ENCODE assay signal across 14 cellular contexts in genomic region chr21:33245289-33245918, GRCh38. TPM values are rescaled to one million over a fixed set of nuclear protein-coding genes. Genes with fewer than 3 reads are reported as not detected.
DNase-seq lines count a peak whose midpoint lies in the region; ATAC-seq and TF ChIP-seq lines count a peak whose summit lies in the region.
"Had no signal": no experiment of that assay in that cellular context is flagged by ENCODE, and none has a peak within 500 bp of the region (broad histone marks: within the 10 kb centered on the region; RNA-seq: fewer than 3 reads in every experiment).

No MANE protein-coding gene starts in this region.

- H3K27ac ChIP-seq in DND-41 (ENCODE audit: low read length) = peak overlapping the region; percentile 82
- H3K27ac ChIP-seq in naive thymus-derived CD4-positive, alpha-beta T cell (ENCODE audit: low read depth, low read length) = peak overlapping the region; percentile 18
- H3K27ac ChIP-seq: VCaP had no signal

- no peak for ATAC-seq in DND-41 (ENCODE audit: insufficient read depth, low read depth)
- no peak for ATAC-seq in naive thymus-derived CD4-positive, alpha-beta T cell

- no peaks in the 10 kb centered on the region for H4K20me1 ChIP-seq in DND-41 (ENCODE audit: insufficient read depth, low read length)

- no peaks in the 10 kb centered on the region for H3K27me3 Mint-ChIP-seq in T-helper 2 cell treated with Interferon-gamma antibody and Interleukin-4, amounts not matched to agents 5 μg/mL and 100 μg/mL, for 36 hours (ENCODE audit: low read depth)
- no peaks in the 10 kb centered on the region for H3K27me3 Mint-ChIP-seq in activated naive CD8-positive, alpha-beta T cell treated with anti-CD3 and anti-CD28 coated beads for 36 hours
- no peaks in the 10 kb centered on the region for H3K27me3 Mint-ChIP-seq in naive thymus-derived CD4-positive, alpha-beta T cell

- no peak overlapping the region for H3K4me3 ChIP-seq in DND-41 (ENCODE audit: low read depth in 1 of 2, low read length in 2 of 2)
- H3K4me3 ChIP-seq in naive thymus-derived CD4-positive, alpha-beta T cell (ENCODE audit: low read length) = no peak overlapping the region

- H3K4me1 ChIP-seq in DND-41 (ENCODE audit: insufficient read depth, low read length) = peaks cover 42% of the 10 kb centered on the region
- H3K4me1 ChIP-seq in naive thymus-derived CD4-positive, alpha-beta T cell (ENCODE audit: control insufficient read depth in 2 of 2, insufficient read depth in 2 of 2, low read length in 2 of 2) = peaks cover 26 to 73% of the 10 kb centered on the region in 2 donors

- no peaks in the 10 kb centered on the region for H3K27me3 ChIP-seq in DND-41 (ENCODE audit: insufficient read depth, low read length, poor library complexity)
- no peaks in the 10 kb centered on the region for H3K27me3 ChIP-seq in naive thymus-derived CD4-positive, alpha-beta T cell (ENCODE audit: control insufficient read depth in 2 of 2, insufficient read depth in 2 of 2, low read length in 2 of 2)

- H3K79me2 ChIP-seq in DND-41 (ENCODE audit: insufficient read depth, low read length) = peaks cover 51% of the 10 kb centered on the region

- no peaks in the 10 kb centered on the region for H3K9me3 Mint-ChIP-seq in T-helper 2 cell treated with Interferon-gamma antibody and Interleukin-4, amounts not matched to agents 5 μg/mL and 100 μg/mL, for 36 hours
- peaks cover 7% of the 10 kb centered on the region for H3K9me3 Mint-ChIP-seq in activated naive CD8-positive, alpha-beta T cell treated with anti-CD3 and anti-CD28 coated beads for 36 hours
- no peaks in the 10 kb centered on the region for H3K9me3 Mint-ChIP-seq in naive thymus-derived CD4-positive, alpha-beta T cell

- no peaks in the 10 kb centered on the region for H3K9me3 ChIP-seq in DND-41 (ENCODE audit: insufficient read depth, low read length, severe bottlenecking)
- H3K9me3 ChIP-seq in naive thymus-derived CD4-positive, alpha-beta T cell (ENCODE audit: control insufficient read depth in 2 of 3, low read length in 3 of 3) = no peaks in the 10 kb centered on the region

- H3K4me2 ChIP-seq in DND-41 (ENCODE audit: insufficient read depth, low read length) = no peak overlapping the region

- H3K27ac Mint-ChIP-seq in T-helper 2 cell treated with Interferon-gamma antibody and Interleukin-4, amounts not matched to agents 5 μg/mL and 100 μg/mL, for 36 hours = peak overlapping the region; percentile 92
- H3K27ac Mint-ChIP-seq in activated naive CD8-positive, alpha-beta T cell treated with anti-CD3 and anti-CD28 coated beads for 36 hours = peak overlapping the region; percentile 99
- H3K27ac Mint-ChIP-seq in naive thymus-derived CD4-positive, alpha-beta T cell = peak overlapping the region; percentile 63 to 94 (median 86)

- peaks cover 63% of the 10 kb centered on the region for H3K4me1 Mint-ChIP-seq in T-helper 2 cell treated with Interferon-gamma antibody and Interleukin-4, amounts not matched to agents 5 μg/mL and 100 μg/mL, for 36 hours (ENCODE audit: low read depth)
- peaks cover 86% of the 10 kb centered on the region for H3K4me1 Mint-ChIP-seq in activated naive CD8-positive, alpha-beta T cell treated with anti-CD3 and anti-CD28 coated beads for 36 hours
- H3K4me1 Mint-ChIP-seq in naive thymus-derived CD4-positive, alpha-beta T cell = peaks cover 52 to 92% (median 86%) of the 10 kb centered on the region in 7 donors

- peak overlapping the region; percentile 76 for H3K4me3 Mint-ChIP-seq in T-helper 2 cell treated with Interferon-gamma antibody and Interleukin-4, amounts not matched to agents 5 μg/mL and 100 μg/mL, for 36 hours
- H3K4me3 Mint-ChIP-seq in activated naive CD8-positive, alpha-beta T cell treated with anti-CD3 and anti-CD28 coated beads for 36 hours = no peak overlapping the region
- peak overlapping the region in 9 of 10 donors; percentile 7 to 76 (median 61) for H3K4me3 Mint-ChIP-seq in naive thymus-derived CD4-positive, alpha-beta T cell

- DNase-seq in T-helper 2 cell treated with Interferon-gamma antibody and Interleukin-4, amounts not matched to agents 5 μg/mL and 100 μg/mL, for 36 hours (ENCODE audit: low spot score) = no peak
- DNase-seq in T-helper 2 cell = no peak
- no peak for DNase-seq in DND-41
- DNase-seq in activated naive CD8-positive, alpha-beta T cell treated with anti-CD3 and anti-CD28 coated beads for 36 hours = no peak
- DNase-seq in naive thymus-derived CD4-positive, alpha-beta T cell = no peak
- no peak for DNase-seq in activated effector memory CD4-positive, alpha-beta T cell treated with Interleukin-2 at 50 U/mL for 16 hours
- DNase-seq in AML-193 (lab: John Stamatoyannopoulos, UW) = no peak
- no peak for DNase-seq in putamen (ENCODE audit: low spot score)
- DNase-seq: 8988T; foreskin melanocyte; NCI-H1092; NCI-H82; stimulated activated naive CD4-positive, alpha-beta T cell treated with Interleukin-2 at 50 U/mL for 16 hours had no signal

- H3K9ac ChIP-seq in DND-41 (ENCODE audit: low read depth, low read length) = no peak overlapping the region

- H3K36me3 Mint-ChIP-seq in T-helper 2 cell treated with Interferon-gamma antibody and Interleukin-4, amounts not matched to agents 5 μg/mL and 100 μg/mL, for 36 hours (ENCODE audit: low read depth) = peaks cover 83% of the 10 kb centered on the region
- H3K36me3 Mint-ChIP-seq in activated naive CD8-positive, alpha-beta T cell treated with anti-CD3 and anti-CD28 coated beads for 36 hours = peaks cover 90% of the 10 kb centered on the region
- H3K36me3 Mint-ChIP-seq in naive thymus-derived CD4-positive, alpha-beta T cell = peaks cover 21 to 72% (median 59%) of the 10 kb centered on the region in 5 donors

- intact Hi-C loops in naive thymus-derived CD4-positive, alpha-beta T cell (cut with micrococcal nuclease) = no loop called here

- peaks cover 76% of the 10 kb centered on the region for H3K36me3 ChIP-seq in DND-41 (ENCODE audit: insufficient read depth, low read length)
- H3K36me3 ChIP-seq in naive thymus-derived CD4-positive, alpha-beta T cell (ENCODE audit: control insufficient read depth in 2 of 3, insufficient read depth in 3 of 3, low read length in 3 of 3) = peaks cover 24 to 50% (median 28%) of the 10 kb centered on the region in 3 experiments

- CTCF ChIA-PET in naive thymus-derived CD4-positive, alpha-beta T cell (lab: Charles Lee) = interaction anchor here (1.0 to 1.1 kb wide), 2 partner anchors 15 to 49 kb away, joined by 3 read pairs; partner anchors contain the start of gene IFNAR2

- POLR2A ChIA-PET in naive thymus-derived CD4-positive, alpha-beta T cell (lab: Charles Lee) = interaction anchor here (0.7 to 1.2 kb wide), 3 partner anchors 9 to 79 kb away, joined by 3 to 4 read pairs (median 4); partner anchors contain the start of gene IFNAR1

- TF ChIP-seq CTCF in DND-41 (IDR thresholded peaks at IDR 0.05; ENCODE audit: borderline replicate concordance, extremely low read depth, low read length, poor library complexity, severe bottlenecking) = no peak

- H2AFZ ChIP-seq in DND-41 (ENCODE audit: low read depth, low read length) = no peak overlapping the region

RNA-seq across cellular contexts. Expression of gene IFNAR2, which starts 15.7 kb away (rescaled TPM):
- 10 to 100 TPM; 36.9 to 43.7 TPM for total RNA-seq in activated naive CD8-positive, alpha-beta T cell treated with anti-CD3 and anti-CD28 coated beads for 36 hours
- 10 to 100 TPM; 44.9 to 85.8 (median 60.8) TPM for total RNA-seq in naive thymus-derived CD4-positive, alpha-beta T cell
- polyA plus RNA-seq in naive thymus-derived CD4-positive, alpha-beta T cell = 10 to 100 TPM; 77.3 to 90.2 TPM

RNA-seq across cellular contexts. Expression of gene IL10RB, which starts 20.8 kb away (rescaled TPM):
- total RNA-seq in activated naive CD8-positive, alpha-beta T cell treated with anti-CD3 and anti-CD28 coated beads for 36 hours = 10 to 100 TPM; 25.3 to 25.9 TPM
- 10 to 100 TPM; 17.6 to 35.0 (median 27.2) TPM for total RNA-seq in naive thymus-derived CD4-positive, alpha-beta T cell
- polyA plus RNA-seq in naive thymus-derived CD4-positive, alpha-beta T cell = 10 to 100 TPM; 47.2 to 51.4 TPM
